Comparison of ENCODE assay signal across 1 cellular context in the genomic region with DNA sequence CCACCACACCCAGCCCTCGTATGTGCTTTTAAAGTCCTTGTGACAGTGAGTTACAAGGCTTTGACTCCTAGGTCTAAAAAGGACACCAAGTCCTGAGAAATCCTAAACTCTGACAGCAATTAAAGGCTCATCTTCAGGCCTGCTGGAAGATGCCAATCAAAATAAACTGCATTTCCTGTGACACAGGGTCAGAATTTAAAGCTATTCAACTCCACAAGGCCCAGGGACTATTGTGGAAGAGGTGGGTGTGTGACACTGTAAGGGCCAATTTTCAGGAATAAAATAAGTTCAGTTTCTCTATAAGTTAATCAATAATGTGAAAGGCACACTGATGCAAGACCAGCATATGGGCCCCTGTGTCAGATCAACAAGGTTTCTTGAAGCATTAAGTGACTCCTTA.
TF ChIP-seq lines count a peak whose summit lies in the region.

No MANE protein-coding gene starts in this region.

TF ChIP-seq in HepG2, 621 proteins besides CTCF, POLR2A, EP300 and RAD21 (continued from another document):
- TF ChIP-seq, protein P1, sequence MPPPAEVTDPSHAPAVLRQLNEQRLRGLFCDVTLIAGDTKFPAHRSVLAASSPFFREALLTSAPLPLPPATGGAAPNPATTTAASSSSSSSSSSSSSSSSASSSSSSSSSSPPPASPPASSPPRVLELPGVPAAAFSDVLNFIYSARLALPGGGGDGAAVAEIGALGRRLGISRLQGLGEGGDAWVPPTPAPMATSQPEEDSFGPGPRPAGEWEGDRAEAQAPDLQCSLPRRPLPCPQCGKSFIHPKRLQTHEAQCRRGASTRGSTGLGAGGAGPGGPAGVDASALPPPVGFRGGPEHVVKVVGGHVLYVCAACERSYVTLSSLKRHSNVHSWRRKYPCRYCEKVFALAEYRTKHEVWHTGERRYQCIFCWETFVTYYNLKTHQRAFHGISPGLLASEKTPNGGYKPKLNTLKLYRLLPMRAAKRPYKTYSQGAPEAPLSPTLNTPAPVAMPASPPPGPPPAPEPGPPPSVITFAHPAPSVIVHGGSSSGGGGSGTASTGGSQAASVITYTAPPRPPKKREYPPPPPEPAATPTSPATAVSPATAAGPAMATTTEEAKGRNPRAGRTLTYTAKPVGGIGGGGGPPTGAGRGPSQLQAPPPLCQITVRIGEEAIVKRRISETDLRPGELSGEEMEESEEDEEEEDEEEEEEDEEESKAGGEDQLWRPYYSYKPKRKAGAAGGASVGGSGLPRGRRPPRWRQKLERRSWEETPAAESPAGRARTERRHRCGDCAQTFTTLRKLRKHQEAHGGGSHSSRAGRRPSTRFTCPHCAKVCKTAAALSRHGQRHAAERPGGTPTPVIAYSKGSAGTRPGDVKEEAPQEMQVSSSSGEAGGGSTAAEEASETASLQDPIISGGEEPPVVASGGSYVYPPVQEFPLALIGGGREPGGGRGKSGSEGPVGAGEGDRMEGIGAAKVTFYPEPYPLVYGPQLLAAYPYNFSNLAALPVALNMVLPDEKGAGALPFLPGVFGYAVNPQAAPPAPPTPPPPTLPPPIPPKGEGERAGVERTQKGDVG (CRISPR knock-in tag; IDR thresholded peaks at IDR 0.05; ENCODE audit: borderline replicate concordance), result no peak
- no peak for TF ChIP-seq BORCS8-MEF2B (CRISPR knock-in tag; IDR thresholded peaks at IDR 0.05)
